Comparison of ENCODE assay signal across 8 cellular contexts in genomic region chr20:63635431-63636141, GRCh38. TPM values are rescaled to one million over a fixed set of nuclear protein-coding genes. Genes with fewer than 3 reads are reported as not detected.
DNase-seq lines count a peak whose midpoint lies in the region; ATAC-seq, FAIRE-seq and TF ChIP-seq lines count a peak whose summit lies in the region.

No MANE protein-coding gene starts in this region.

- DNase-seq in KG1 (lab: John Stamatoyannopoulos, UW) (peak; percentile 62), lower lobe of right lung (peak; percentile 69), H54 (ENCODE audit: insufficient read length, low spot score) (no peak), GM13977 (ENCODE audit: low spot score) (no peak), mesenteric fat pad (ENCODE audit: low spot score) (no peak)
- DNase-seq in activated CD8-positive, alpha-beta T cell treated with anti-CD3 and anti-CD28 coated beads for 36 hours: peak; percentile 91

- peaks cover 66 to 91% (median 81%) of the 10 kb centered on the region in 10 experiments for H3K4me1 ChIP-seq in BLaER1 treated with 17β-estradiol and CSF1 and Interleukin-3, amounts not matched to agents 10 nM and 100 nM
- peaks cover 48% of the 10 kb centered on the region for H3K4me1 ChIP-seq in lower lobe of right lung

- TF ChIP-seq CTCF in activated CD8-positive, alpha-beta T cell treated with anti-CD3 and anti-CD28 coated beads for 36 hours (IDR thresholded peaks at IDR 0.05): no peak
- TF ChIP-seq CTCF in lower lobe of right lung (IDR thresholded peaks at IDR 0.05) (no peak), GM13977 (IDR thresholded peaks at IDR 0.05; ENCODE audit: extremely low read depth, insufficient read depth, missing control alignments) (no peak)

- POLR2A ChIA-PET in activated CD8-positive, alpha-beta T cell treated with anti-CD3 and anti-CD28 coated beads for 36 hours (lab: Charles Lee): interaction anchor here (0.6 to 1.5 kb wide), 5 partner anchors 8 to 127 kb away, joined by 3 to 7 read pairs (median 3); partner anchors contain the start of gene GMEB2

- H3K4me1 Mint-ChIP-seq in activated CD8-positive, alpha-beta T cell treated with anti-CD3 and anti-CD28 coated beads for 36 hours (ENCODE audit: low read depth): peaks cover 61% of the 10 kb centered on the region

- H3K4me3 Mint-ChIP-seq in activated CD8-positive, alpha-beta T cell treated with anti-CD3 and anti-CD28 coated beads for 36 hours: peak overlapping the region; percentile 55

- no peak for FAIRE-seq in H54 (lab: Jason Lieb, UNC)

- no peaks in the 10 kb centered on the region for H3K36me3 ChIP-seq in BLaER1 treated with 17β-estradiol and CSF1 and Interleukin-3, amounts not matched to agents 10 nM and 100 nM
- H3K36me3 ChIP-seq in lower lobe of right lung: no peaks in the 10 kb centered on the region

- peak overlapping the region; percentile 72 to 90 (median 85) for H3K4me2 ChIP-seq in BLaER1 treated with 17β-estradiol and CSF1 and Interleukin-3, amounts not matched to agents 10 nM and 100 nM

- H3K27ac ChIP-seq in BLaER1 treated with 17β-estradiol and CSF1 and Interleukin-3, amounts not matched to agents 10 nM and 100 nM: peak overlapping the region; percentile 38 to 80 (median 68); a peak in 20 of 22 replicates
- peak overlapping the region; percentile 72 for H3K27ac ChIP-seq in lower lobe of right lung

- in situ Hi-C loops in GM13977 (cut with MboI; ENCODE audit: low pct_unique_long_range_greater_than_20kb, low sequenced_read_pairs, unreplicated experiment): no loop called here

- CTCF ChIA-PET in activated CD8-positive, alpha-beta T cell treated with anti-CD3 and anti-CD28 coated beads for 36 hours (lab: Charles Lee): interaction anchor here (1.1 kb wide), 1 partner anchor 9 kb away, joined by 3 read pairs; the partner anchor contains the start of gene GMEB2

- 0 out of 20 replicates have a peak overlapping the region, but pooled peaks of 1 of the 10 experiments have one; percentile 10 for H3K4me3 ChIP-seq in BLaER1 treated with 17β-estradiol and CSF1 and Interleukin-3, amounts not matched to agents 10 nM and 100 nM
- H3K4me3 ChIP-seq in lower lobe of right lung: no peak overlapping the region

- H3K27ac Mint-ChIP-seq in activated CD8-positive, alpha-beta T cell treated with anti-CD3 and anti-CD28 coated beads for 36 hours: peak overlapping the region; percentile 95

- no peaks in the 10 kb centered on the region for H3K27me3 ChIP-seq in BLaER1 treated with 17β-estradiol and CSF1 and Interleukin-3, amounts not matched to agents 10 nM and 100 nM
- H3K27me3 ChIP-seq in lower lobe of right lung (ENCODE audit: low read depth): no peaks in the 10 kb centered on the region

- H3K9me3 ChIP-seq in BLaER1 treated with 17β-estradiol and CSF1 and Interleukin-3, amounts not matched to agents 10 nM and 100 nM (replicated peaks in 1 of 11): no peaks in the 10 kb centered on the region
- H3K9me3 ChIP-seq in lower lobe of right lung: no peaks in the 10 kb centered on the region

- H3K27me3 Mint-ChIP-seq in activated CD8-positive, alpha-beta T cell treated with anti-CD3 and anti-CD28 coated beads for 36 hours: no peaks in the 10 kb centered on the region

- H3K9me3 Mint-ChIP-seq in activated CD8-positive, alpha-beta T cell treated with anti-CD3 and anti-CD28 coated beads for 36 hours: no peaks in the 10 kb centered on the region

- ATAC-seq in activated CD8-positive, alpha-beta T cell treated with anti-CD3 and anti-CD28 coated beads for 36 hours: peak; percentile 67
- ATAC-seq in lower lobe of right lung (peak; percentile 41 to 43), GM21367 (IDR thresholded peaks at IDR 0.05; ENCODE audit: unreplicated experiment) (no peak)

- TF ChIP-seq POLR2A in H54 (IDR thresholded peaks at IDR 0.05; ENCODE audit: low read depth, low read length): no peak

- H3K36me3 Mint-ChIP-seq in activated CD8-positive, alpha-beta T cell treated with anti-CD3 and anti-CD28 coated beads for 36 hours (ENCODE audit: low read depth): peaks cover 7% of the 10 kb centered on the region

- intact Hi-C loops in activated CD8-positive, alpha-beta T cell treated with anti-CD3 and anti-CD28 coated beads for 36 hours (cut with micrococcal nuclease): no loop called here
- intact Hi-C loops in lower lobe of right lung (cut with DNase I): no loop called here

- H4K20me1 ChIP-seq in BLaER1 treated with 17β-estradiol and CSF1 and Interleukin-3, amounts not matched to agents 10 nM and 100 nM: peaks cover 0 to 13% (median 0%) of the 10 kb centered on the region in 11 experiments; a peak in 7 of 22 replicates

- H3K9ac ChIP-seq in BLaER1 treated with 17β-estradiol and CSF1 and Interleukin-3, amounts not matched to agents 10 nM and 100 nM: peak overlapping the region; percentile 7 to 68 (median 57); a peak in 17 of 22 replicates

RNA-seq across cellular contexts. Expression of gene GMEB2, which starts 8.7 kb away (rescaled TPM):
- 10 to 100 TPM; 16.2 to 16.3 TPM for total RNA-seq in activated CD8-positive, alpha-beta T cell treated with anti-CD3 and anti-CD28 coated beads for 36 hours
- total RNA-seq in lower lobe of right lung (9.7 TPM), mesenteric fat pad (10.0 TPM)

RNA-seq across cellular contexts. Expression of gene STMN3, which starts 17.6 kb away (rescaled TPM):
- 10 to 100 TPM; 17.8 to 18.4 TPM for total RNA-seq in activated CD8-positive, alpha-beta T cell treated with anti-CD3 and anti-CD28 coated beads for 36 hours
- 12.1 TPM for total RNA-seq in lower lobe of right lung
- total RNA-seq in mesenteric fat pad: 9.9 TPM

RNA-seq across cellular contexts. Expression of gene RTEL1, which starts 22.5 kb away (rescaled TPM):
- total RNA-seq in activated CD8-positive, alpha-beta T cell treated with anti-CD3 and anti-CD28 coated beads for 36 hours: 10 to 100 TPM; 37.4 to 39.1 TPM
- 23.8 TPM for total RNA-seq in lower lobe of right lung
- 31.7 TPM for total RNA-seq in mesenteric fat pad

Comparison
In these comparisons a context has a peak if more than half of its experiments do, and no peak if none do; other contexts are left out.
1. DNase-seq: peak in KG1 (single experiment), activated CD8-positive, alpha-beta T cell treated with anti-CD3 and anti-CD28 coated beads for 36 hours (single experiment) and lower lobe of right lung (single experiment); none in H54 (single experiment), GM13977 (single experiment) and mesenteric fat pad (single experiment).